22 cellular contexts compared by ENCODE assay signal in genomic region chr15:42037650-42038049, GRCh38. TPM values are rescaled to one million over a fixed set of nuclear protein-coding genes. Genes with fewer than 3 reads are reported as not detected.
DNase-seq lines count a peak whose midpoint lies in the region; ATAC-seq, FAIRE-seq and TF ChIP-seq lines count a peak whose summit lies in the region.
"Had no signal": no experiment of that assay in that cellular context is flagged by ENCODE, and none has a peak within 500 bp of the region (broad histone marks: within the 10 kb centered on the region; RNA-seq: fewer than 3 reads in every experiment).

No MANE protein-coding gene starts in this region.

- H3K27ac ChIP-seq in psoas muscle: no peak overlapping the region
- H3K27ac ChIP-seq: esophagus muscularis mucosa, parathyroid adenoma had no signal

- no peak for FAIRE-seq in bronchial epithelial cell (lab: Jason Lieb, UNC)
- FAIRE-seq: D721Med, GM12878, GM19239 had no signal

- TF ChIP-seq CTCF in bronchial epithelial cell (IDR thresholded peaks at IDR 0.05; ENCODE audit: insufficient read depth, low read length, severe bottlenecking) (no peak), psoas muscle (IDR thresholded peaks at IDR 0.05) (no peak)

- H3K4me3 ChIP-seq in bronchial epithelial cell (ENCODE audit: low read depth, low read length): no peak overlapping the region
- H3K4me3 ChIP-seq in psoas muscle: no peak overlapping the region
- H3K4me3 ChIP-seq: esophagus muscularis mucosa, GM12878, GM23338 had no signal

- no peaks in the 10 kb centered on the region for H3K27me3 Mint-ChIP-seq in activated T-cell treated with anti-CD3 and anti-CD28 coated beads, Interleukin-2, amount 50 U/mL, for 4 hours (ENCODE audit: low read depth)

- H3K4me1 Mint-ChIP-seq in activated T-cell treated with anti-CD3 and anti-CD28 coated beads, Interleukin-2, amount 50 U/mL, for 4 hours (ENCODE audit: low read depth): peaks cover 7% of the 10 kb centered on the region
- H3K4me1 Mint-ChIP-seq: mesothelial cell of epicardium had no signal

- DNase-seq in DMS53 (lab: John Stamatoyannopoulos, UW) (peak; percentile 50), DMS53 treated with DMSO at 0.1 percent for 48 hours (lab: John Stamatoyannopoulos, UW; ENCODE audit: unreplicated experiment) (no peak), NCI-H2171 treated with DMSO at 0.1 percent for 48 hours (lab: John Stamatoyannopoulos, UW) (peak; percentile 78), bronchial epithelial cell (ENCODE audit: low read depth) (peak; percentile 72), psoas muscle (no peak)
- no peak for DNase-seq in activated T-cell treated with anti-CD3 and anti-CD28 coated beads, Interleukin-2, amount 50 U/mL, for 4 hours
- DNase-seq in stimulated activated naive CD4-positive, alpha-beta T cell treated with Interleukin-2 at 50 U/mL for 16 hours (lab: John Stamatoyannopoulos, UW): no peak
- DNase-seq: activated gamma-delta T cell treated with Interleukin-2 at 50 U/mL for 16 hours, hypothalamus, T-helper 2 cell had no signal

- H3K27me3 ChIP-seq in bronchial epithelial cell (ENCODE audit: control insufficient read depth, insufficient read depth, low read length) (no peaks in the 10 kb centered on the region), psoas muscle (ENCODE audit: insufficient read depth in 3 of 3, low read length in 2 of 3) (no peaks in the 10 kb centered on the region)
- H3K27me3 ChIP-seq: esophagus muscularis mucosa had no signal

- no peaks in the 10 kb centered on the region for H3K9me3 Mint-ChIP-seq in activated T-cell treated with anti-CD3 and anti-CD28 coated beads, Interleukin-2, amount 50 U/mL, for 4 hours
- H3K9me3 Mint-ChIP-seq: mesothelial cell of epicardium had no signal

- H3K4me3 Mint-ChIP-seq in activated T-cell treated with anti-CD3 and anti-CD28 coated beads, Interleukin-2, amount 50 U/mL, for 4 hours: no peak overlapping the region
- H3K4me3 Mint-ChIP-seq: GM23338, mesothelial cell of epicardium had no signal

- H3K9me3 ChIP-seq in psoas muscle: no peaks in the 10 kb centered on the region
- H3K9me3 ChIP-seq: esophagus muscularis mucosa had no signal

- intact Hi-C loops in psoas muscle (cut with DNase I): no loop called here

- ATAC-seq in psoas muscle (peak in 3 of 4 donors; percentile 30 to 73 (median 53)), GM18520 (IDR thresholded peaks at IDR 0.05; ENCODE audit: unreplicated experiment) (no peak)
- no peak for ATAC-seq in activated T-cell treated with anti-CD3 and anti-CD28 coated beads, Interleukin-2, amount 50 U/mL, for 4 hours
- ATAC-seq: GM12878 had no signal

- H3K36me3 Mint-ChIP-seq in activated T-cell treated with anti-CD3 and anti-CD28 coated beads, Interleukin-2, amount 50 U/mL, for 4 hours (ENCODE audit: insufficient read depth): no peaks in the 10 kb centered on the region
- H3K36me3 Mint-ChIP-seq: mesothelial cell of epicardium had no signal

- WGBS in psoas muscle, 3 donors: 50 to 63% (median 52%) methylated on average over 9 of the region's 9 CpGs

- H3K36me3 ChIP-seq in bronchial epithelial cell (ENCODE audit: control insufficient read depth, insufficient read depth, low read length) (no peaks in the 10 kb centered on the region), psoas muscle (ENCODE audit: insufficient read depth in 1 of 2, low read depth in 1 of 2) (no peaks in the 10 kb centered on the region)
- H3K36me3 ChIP-seq: esophagus muscularis mucosa had no signal

- no peaks in the 10 kb centered on the region for H3K4me1 ChIP-seq in psoas muscle
- H3K4me1 ChIP-seq: parathyroid adenoma had no signal

RNA-seq across cellular contexts. Expression of gene PLA2G4E, which starts 16.8 kb away (rescaled TPM):
- total RNA-seq in bronchial epithelial cell (under 0.01 and 1.4 TPM in 2 replicates), psoas muscle (under 1 TPM in 3 of 4 donors, not detected in 1; 0.08 to 0.34 (median 0.24) TPM)
- polyA plus RNA-seq in psoas muscle: under 1 TPM in 2 of 3 donors, not detected in 1; 0.01 to 0.07 TPM
- total RNA-seq in activated T-cell treated with anti-CD3 and anti-CD28 coated beads, Interleukin-2, amount 50 U/mL, for 4 hours: not detected
- total RNA-seq: A172, cerebellum, esophagus muscularis mucosa, GM23338, mesothelial cell of epicardium, OCI-LY7, urinary bladder had no signal
- polyA plus RNA-seq: GM23338 had no signal

RNA-seq across cellular contexts. Expression of gene PLA2G4D, which starts 56.7 kb away (rescaled TPM):
- total RNA-seq in bronchial epithelial cell (under 0.01 TPM in 2 replicates), psoas muscle (not detected)
- not detected for polyA plus RNA-seq in psoas muscle
- total RNA-seq in activated T-cell treated with anti-CD3 and anti-CD28 coated beads, Interleukin-2, amount 50 U/mL, for 4 hours: not detected
- total RNA-seq: A172, esophagus muscularis mucosa, GM12878, mesothelial cell of epicardium, OCI-LY7, urinary bladder had no signal

Comparison
In these comparisons a context has a peak if more than half of its experiments do, and no peak if none do; other contexts are left out.
1. DNase-seq: peak in DMS53 (single experiment), NCI-H2171 treated with DMSO at 0.1 percent for 48 hours (single experiment) and bronchial epithelial cell (single experiment); none in DMS53 treated with DMSO at 0.1 percent for 48 hours (single experiment), psoas muscle (0 of 2), activated T-cell treated with anti-CD3 and anti-CD28 coated beads, Interleukin-2, amount 50 U/mL, for 4 hours (single experiment) and stimulated activated naive CD4-positive, alpha-beta T cell treated with Interleukin-2 at 50 U/mL for 16 hours (single experiment).
2. ATAC-seq: peak in psoas muscle (3 of 4); none in activated T-cell treated with anti-CD3 and anti-CD28 coated beads, Interleukin-2, amount 50 U/mL, for 4 hours (0 of 2) and GM18520 (single experiment).